In the genomic region with DNA sequence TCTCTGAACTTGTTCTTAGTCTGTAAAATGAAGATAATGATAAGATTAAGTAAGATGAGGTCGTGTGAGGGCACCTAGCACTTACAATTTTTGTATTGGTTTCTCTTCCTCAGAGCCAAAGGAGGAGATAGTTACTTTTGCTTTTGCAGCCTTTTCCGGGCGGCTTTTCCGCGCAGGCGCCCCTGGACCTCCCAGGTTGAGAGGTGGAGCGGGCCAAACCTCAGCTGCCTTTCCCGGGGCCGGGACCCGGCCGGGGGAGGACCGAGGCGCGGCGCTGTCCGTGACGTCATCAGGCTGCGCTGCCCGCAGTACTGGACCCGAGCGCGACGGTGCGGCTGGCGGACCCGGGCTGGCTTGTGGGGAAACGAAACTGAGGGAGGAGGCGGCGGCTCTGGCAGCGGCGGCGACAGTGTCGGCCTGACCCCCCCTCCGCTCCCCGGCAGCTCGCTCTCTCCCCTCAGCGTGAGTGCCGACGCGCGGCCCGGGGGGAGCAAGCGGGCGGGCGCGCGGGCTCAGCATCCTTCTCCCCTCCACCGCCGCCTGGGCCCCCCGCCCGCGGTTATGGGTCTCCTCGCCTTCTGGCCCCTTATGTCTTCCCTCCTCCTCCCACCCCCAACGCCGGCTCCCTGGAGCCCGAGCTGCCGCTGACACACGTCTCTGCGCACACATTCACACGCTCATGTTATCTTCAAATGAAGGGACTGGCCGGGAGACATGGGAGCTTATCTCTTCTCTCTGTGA, we compare ENCODE assay signal across 8 cellular contexts. TPM values are rescaled to one million over a fixed set of nuclear protein-coding genes. Genes with fewer than 3 reads are reported as not detected.
A peak's percentile ranks its signal among the peaks of the same experiment; 100 is the strongest.
DNase-seq lines count a peak whose midpoint lies in the region; ATAC-seq and TF ChIP-seq lines count a peak whose summit lies in the region.

A gene with protein sequence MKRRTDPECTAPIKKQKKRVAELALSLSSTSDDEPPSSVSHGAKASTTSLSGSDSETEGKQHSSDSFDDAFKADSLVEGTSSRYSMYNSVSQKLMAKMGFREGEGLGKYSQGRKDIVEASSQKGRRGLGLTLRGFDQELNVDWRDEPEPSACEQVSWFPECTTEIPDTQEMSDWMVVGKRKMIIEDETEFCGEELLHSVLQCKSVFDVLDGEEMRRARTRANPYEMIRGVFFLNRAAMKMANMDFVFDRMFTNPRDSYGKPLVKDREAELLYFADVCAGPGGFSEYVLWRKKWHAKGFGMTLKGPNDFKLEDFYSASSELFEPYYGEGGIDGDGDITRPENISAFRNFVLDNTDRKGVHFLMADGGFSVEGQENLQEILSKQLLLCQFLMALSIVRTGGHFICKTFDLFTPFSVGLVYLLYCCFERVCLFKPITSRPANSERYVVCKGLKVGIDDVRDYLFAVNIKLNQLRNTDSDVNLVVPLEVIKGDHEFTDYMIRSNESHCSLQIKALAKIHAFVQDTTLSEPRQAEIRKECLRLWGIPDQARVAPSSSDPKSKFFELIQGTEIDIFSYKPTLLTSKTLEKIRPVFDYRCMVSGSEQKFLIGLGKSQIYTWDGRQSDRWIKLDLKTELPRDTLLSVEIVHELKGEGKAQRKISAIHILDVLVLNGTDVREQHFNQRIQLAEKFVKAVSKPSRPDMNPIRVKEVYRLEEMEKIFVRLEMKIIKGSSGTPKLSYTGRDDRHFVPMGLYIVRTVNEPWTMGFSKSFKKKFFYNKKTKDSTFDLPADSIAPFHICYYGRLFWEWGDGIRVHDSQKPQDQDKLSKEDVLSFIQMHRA (plus strand): TSS at position 306 of the 741 bp plus-strand sequence. CDS start 2,409 bp downstream, outside the sequence.

- H3K4me3 ChIP-seq in BJ (ENCODE audit: low read depth, low read length) (peak within 1 kb of the TSS; percentile 88), colonic mucosa (peak within 1 kb of the TSS; percentile 86)

- DNase-seq in BJ (ENCODE audit: low read depth): peak; percentile 26
- peak; percentile 90 for DNase-seq in GM19240 (ENCODE audit: insufficient read length, low spot score)
- peak; percentile 49 to 94 for DNase-seq in NCI-H526 (lab: John Stamatoyannopoulos, UW)
- DNase-seq in activated CD4-positive, alpha-beta T cell treated with anti-CD3 and anti-CD28 coated beads for 48 hours: peak; percentile 98
- peak; percentile 95 for DNase-seq in colonic mucosa
- DNase-seq in kidney tubule cell (ENCODE audit: low spot score): peak; percentile 92
- peak; percentile 92 to 96 (median 95) for DNase-seq in stimulated activated CD4-positive, alpha-beta T cell treated with anti-CD3 and anti-CD28 coated beads, Interleukin-1b, Interleukin-23, amount 100 ng/mL, for 24 hours (ENCODE audit: low read depth in 4 of 4, low spot score in 1 of 4)

- no peak for TF ChIP-seq CTCF in BJ (IDR thresholded peaks at IDR 0.05; ENCODE audit: insufficient read depth, low read depth, low read length)
- TF ChIP-seq CTCF in colonic mucosa (IDR thresholded peaks at IDR 0.05): no peak

- intact Hi-C loops in colonic mucosa (cut with DNase I): no loop called here

- peak within 1 kb of the TSS; percentile 92 to 93 for H3K9ac ChIP-seq in colonic mucosa (ENCODE audit: low read depth in 2 of 2, low read length in 2 of 2)

- H3K27me3 ChIP-seq in BJ (ENCODE audit: control insufficient read depth, insufficient read depth, low read length) (no peaks in the 10 kb centered on the region), colonic mucosa (no peaks in the 10 kb centered on the region)

- H3K4me1 ChIP-seq in colonic mucosa: peaks cover 7% of the 10 kb centered on the region

- H3K36me3 ChIP-seq in BJ (ENCODE audit: control insufficient read depth, insufficient read depth, low read length) (peaks cover 5% of the 10 kb centered on the region), colonic mucosa (peaks cover 5% of the 10 kb centered on the region)

- CTCF ChIA-PET in BJ (lab: Yijun Ruan, JAX): interaction anchor here (1.1 kb wide), 2 partner anchors 9 to 11 kb away, joined by 3 to 4 read pairs; no protein-coding TSS in a partner anchor

- H3K9me3 ChIP-seq in colonic mucosa: no peaks in the 10 kb centered on the region

- peak; percentile 66 for ATAC-seq in HG03457 (IDR thresholded peaks at IDR 0.05; ENCODE audit: unreplicated experiment)

- peak within 1 kb of the TSS; percentile 84 for H3K27ac ChIP-seq in colonic mucosa

- POLR2A ChIA-PET in BJ (lab: Charles Lee): interaction anchor here (0.6 kb wide), 2 partner anchors 31 to 190 kb away, joined by 3 read pairs; no protein-coding TSS in a partner anchor

RNA-seq across cellular contexts. Expression of the gene that starts here (rescaled TPM):
- polyA plus RNA-seq in BJ (2011; rRNA removed): 25.2 and 25.4 TPM in 2 replicates
- 17.5 and 23.5 TPM in 2 replicates for polyA minus RNA-seq in BJ (2011; rRNA and poly(A)+ RNA removed)
- 10 to 100 TPM; 20.3 to 24.4 TPM for total RNA-seq in colonic mucosa

Comparison
In these comparisons a context has a peak if more than half of its experiments do, and no peak if none do; other contexts are left out.
1. Peak in every context shown above with its lines: DNase-seq, ATAC-seq, H3K4me3 ChIP-seq and H3K27ac ChIP-seq.
2. DNase-seq: peak in every context shown above with its lines; median percentile 98 in activated CD4-positive, alpha-beta T cell treated with anti-CD3 and anti-CD28 coated beads for 48 hours; 95 in colonic mucosa; 95 in stimulated activated CD4-positive, alpha-beta T cell treated with anti-CD3 and anti-CD28 coated beads, Interleukin-1b, Interleukin-23, amount 100 ng/mL, for 24 hours; 92 in kidney tubule cell; 90 in GM19240; 72 in NCI-H526; 26 in BJ.